11 cellular contexts compared by ENCODE assay signal in genomic region chr5:36607838-36608783, GRCh38. TPM values are rescaled to one million over a fixed set of nuclear protein-coding genes. Genes with fewer than 3 reads are reported as not detected.
DNase-seq lines count a peak whose midpoint lies in the region; ATAC-seq and TF ChIP-seq lines count a peak whose summit lies in the region.
"Had no signal": no experiment of that assay in that cellular context is flagged by ENCODE, and none has a peak within 500 bp of the region (broad histone marks: within the 10 kb centered on the region; RNA-seq: fewer than 3 reads in every experiment).

No MANE protein-coding gene starts in this region.

- no peak for DNase-seq in HCT116 (ENCODE audit: low read depth, low spot score)
- DNase-seq in adrenal gland: peak in 5 of 7 donors; percentile 26 to 58 (median 42)
- no peak for DNase-seq in right cardiac atrium
- no peak for DNase-seq in Calu3
- no peak for DNase-seq in SIG-M5 treated with dmso at 0.1 percent for 504 hours (lab: John Stamatoyannopoulos, UW; ENCODE audit: unreplicated experiment)
- no peak for DNase-seq in islet precursor cell
- no peak for DNase-seq in germinal center (ENCODE audit: low spot score)
- DNase-seq: activated T-cell treated with anti-CD3 and anti-CD28 coated beads for 4 hours, pancreas had no signal

- no peak overlapping the region for H2AFZ ChIP-seq in HCT116 (ENCODE audit: low read depth, low read length, poor library complexity, severe bottlenecking)

- no peak overlapping the region for H3K4me3 Mint-ChIP-seq in Calu3 (ENCODE audit: low read depth, unreplicated experiment)
- H3K4me3 Mint-ChIP-seq: stimulated activated memory B cell treated with anti-CD40 and anti-IgM and Interleukin-4, amounts not matched to agents 10 μg/mL and 1 μg/mL and 100 μg/mL, for 72 hours had no signal

- H3K27me3 Mint-ChIP-seq in Calu3 (ENCODE audit: unreplicated experiment): peaks cover 13% of the 10 kb centered on the region

- TF ChIP-seq POLR2A in HCT116 (IDR thresholded peaks at IDR 0.05; ENCODE audit: borderline replicate concordance, extremely low read depth, insufficient read depth, insufficient read length): no peak
- no peak for TF ChIP-seq POLR2A in adrenal gland (IDR thresholded peaks at IDR 0.05)

- H3K9me3 Mint-ChIP-seq in Calu3 (ENCODE audit: low read depth, unreplicated experiment): no peaks in the 10 kb centered on the region

- H3K9me3 ChIP-seq in HCT116 (ENCODE audit: control insufficient read depth in 1 of 2, insufficient read depth in 1 of 2, low read depth in 1 of 2, low read length in 2 of 2) (no peaks in the 10 kb centered on the region), adrenal gland (replicated peaks in 1 of 3) (no peaks in the 10 kb centered on the region), right cardiac atrium (ENCODE audit: control insufficient read depth, low read length) (peaks cover under 1% of the 10 kb centered on the region)
- H3K9me3 ChIP-seq: pancreas had no signal

- CTCF ChIA-PET in HCT116 (lab: Charles Lee) (no interaction called here), Calu3 (lab: Charles Lee) (interaction anchor here (1.2 kb wide), 1 partner anchor 82 kb away, joined by 5 read pairs; no protein-coding TSS in a partner anchor)

- no peak for TF ChIP-seq CTCF in HCT116 (IDR thresholded peaks at IDR 0.05 in 2 of 3, conservative IDR thresholded peaks at IDR 0.05 in 1 of 3; ENCODE audit: borderline replicate concordance in 1 of 3, insufficient read depth in 1 of 3, low read depth in 2 of 3, low read length in 2 of 3)
- no peak for TF ChIP-seq CTCF in adrenal gland (IDR thresholded peaks at IDR 0.05)
- TF ChIP-seq CTCF in Calu3 (IDR thresholded peaks at IDR 0.05; ENCODE audit: unreplicated experiment): no peak

- POLR2A ChIA-PET in HCT116 (lab: Charles Lee): interaction anchor here (0.9 kb wide), 1 partner anchor 82 kb away, joined by 3 read pairs; no protein-coding TSS in a partner anchor

- TF ChIP-seq RAD21 in HCT116 (IDR thresholded peaks at IDR 0.05; ENCODE audit: low read depth): no peak

- ATAC-seq in HCT116 (no peak), right cardiac atrium (no peak)
- ATAC-seq: stimulated activated memory B cell treated with anti-CD40 and anti-IgM and Interleukin-4, amounts not matched to agents 10 μg/mL and 1 μg/mL and 100 μg/mL, for 72 hours had no signal

- BruUV-seq in HCT116 (replicated peaks; lab: Mats Ljungman, UMichigan) (no TSS peak), Calu3 (replicated peaks; lab: Mats Ljungman, UMichigan) (no TSS peak)

- H3K27ac Mint-ChIP-seq in Calu3 (ENCODE audit: unreplicated experiment): no peak overlapping the region
- H3K27ac Mint-ChIP-seq: stimulated activated memory B cell treated with anti-CD40 and anti-IgM and Interleukin-4, amounts not matched to agents 10 μg/mL and 1 μg/mL and 100 μg/mL, for 72 hours had no signal

- H3K36me3 ChIP-seq in HCT116 (ENCODE audit: control insufficient read depth in 1 of 2, insufficient read depth in 2 of 2, low read length in 2 of 2): no peaks in the 10 kb centered on the region
- H3K36me3 ChIP-seq in adrenal gland (replicated peaks in 1 of 2): no peaks in the 10 kb centered on the region
- H3K36me3 ChIP-seq: pancreas had no signal

- H3K9me2 ChIP-seq in HCT116 (ENCODE audit: insufficient read depth): no peaks in the 10 kb centered on the region

- peaks cover 11% of the 10 kb centered on the region for H3K36me3 Mint-ChIP-seq in Calu3 (ENCODE audit: insufficient read depth, unreplicated experiment)
- H3K36me3 Mint-ChIP-seq: stimulated activated memory B cell treated with anti-CD40 and anti-IgM and Interleukin-4, amounts not matched to agents 10 μg/mL and 1 μg/mL and 100 μg/mL, for 72 hours had no signal

- peaks cover 11% of the 10 kb centered on the region; the same call in 1 of the 2 replicates for H3K79me2 ChIP-seq in HCT116 (ENCODE audit: insufficient read depth, low read length)

- intact Hi-C loops in HCT116 (cut with micrococcal nuclease): loop anchor here (2.0 to 10.0 kb wide), 2 partner anchors 83 to 363 kb away; partner anchors contain the start of gene NADK2
- intact Hi-C loops in adrenal gland (cut with DNase I): no loop called here
- intact Hi-C loops in right cardiac atrium (cut with DNase I): loop anchor here in 2 of 4 donors (5.0 to 10.0 kb wide), 2 partner anchors 77 to 191 kb away; no protein-coding TSS in a partner anchor
- intact Hi-C loops in Calu3 (cut with micrococcal nuclease; ENCODE audit: unreplicated experiment): loop anchor here (5.0 kb wide), 2 partner anchors 49 to 196 kb away; no protein-coding TSS in a partner anchor

- H3K27me3 ChIP-seq in HCT116 (ENCODE audit: insufficient read depth, low read length) (peaks cover 3% of the 10 kb centered on the region; the same call in 1 of the 2 replicates), adrenal gland (no peaks in the 10 kb centered on the region), right cardiac atrium (ENCODE audit: control insufficient read depth, insufficient read depth) (no peaks in the 10 kb centered on the region)
- H3K27me3 ChIP-seq: pancreas had no signal

- no peaks in the 10 kb centered on the region for H4K20me1 ChIP-seq in HCT116 (ENCODE audit: insufficient read depth)

- 36 to 45% (median 40%) methylated on average over 10 of the region's 10 CpGs for WGBS in adrenal gland, 4 donors
- 70% methylated on average over 10 of the region's 10 CpGs for WGBS in right cardiac atrium

- H3K27ac ChIP-seq in HCT116 (ENCODE audit: low read depth, low read length) (no peak overlapping the region), adrenal gland (peak overlapping the region in 2 of 5 donors; percentile 14 to 15), right cardiac atrium (ENCODE audit: low read length) (no peak overlapping the region), skin epidermis (peak overlapping the region in 7 of 21 experiments; percentile 29 to 84 (median 71))

- H3K4me1 Mint-ChIP-seq in Calu3 (ENCODE audit: low read depth, unreplicated experiment): peaks cover 7% of the 10 kb centered on the region

- H3K9ac ChIP-seq in HCT116 (ENCODE audit: low read length): no peak overlapping the region

- peak overlapping the region; percentile 81 for H3K4me2 ChIP-seq in HCT116 (ENCODE audit: low read length)

- peaks cover 8 to 24% of the 10 kb centered on the region in 2 experiments; a peak in 3 of 4 replicates for H3K4me1 ChIP-seq in HCT116 (ENCODE audit: control insufficient read depth in 1 of 2, insufficient read depth in 2 of 2, low read length in 2 of 2)
- peaks cover 0 to 9% of the 10 kb centered on the region in 2 donors for H3K4me1 ChIP-seq in adrenal gland (replicated peaks in 1 of 2)
- H3K4me1 ChIP-seq in right cardiac atrium (ENCODE audit: control insufficient read depth, insufficient read depth, low read length): no peaks in the 10 kb centered on the region

- RAD21 ChIA-PET in HCT116 (lab: Charles Lee; ENCODE audit: low non-redundant PET in 1 of 2, low total read pairs in 2 of 2, uncharacterized antibody in 2 of 2, unreplicated experiment in 2 of 2): no interaction called here

- H3K4me3 ChIP-seq in HCT116 (replicated peaks in 1 of 2; ENCODE audit: low read depth in 1 of 2, low read length in 2 of 2): peak overlapping the region; percentile 69; a peak in 3 of 4 replicates
- peak overlapping the region in 1 of 4 donors; percentile 43 for H3K4me3 ChIP-seq in adrenal gland
- H3K4me3 ChIP-seq in right cardiac atrium (ENCODE audit: low read length): peak overlapping the region; percentile 63
- H3K4me3 ChIP-seq in skin epidermis: peak overlapping the region; percentile 7 to 55 (median 41)

TF ChIP-seq in HCT116, 20 proteins besides CTCF, POLR2A, EP300 and RAD21 (continues in another document):
- TF ChIP-seq TCF7L2 (IDR thresholded peaks at IDR 0.05; ENCODE audit: borderline replicate concordance, extremely low read depth, insufficient read depth, insufficient read length) (no peak), REST (IDR thresholded peaks at IDR 0.05; ENCODE audit: low read depth) (no peak), ELF1 (IDR thresholded peaks at IDR 0.05; ENCODE audit: borderline replicate concordance, low read depth) (no peak), EZH2 (IDR thresholded peaks at IDR 0.05) (no peak), FOSL1 (IDR thresholded peaks at IDR 0.05; ENCODE audit: low read depth) (no peak), SP1 (IDR thresholded peaks at IDR 0.05; ENCODE audit: low read depth) (no peak), EGR1 (IDR thresholded peaks at IDR 0.05; ENCODE audit: low read depth) (no peak), ATF3 (IDR thresholded peaks at IDR 0.05) (no peak), POLR2AphosphoS5 (IDR thresholded peaks at IDR 0.05; ENCODE audit: low read depth, low read length) (no peak)

RNA-seq across cellular contexts. Expression of gene SLC1A3, which starts 1.7 kb away (rescaled TPM):
- 12.9 TPM for total RNA-seq in HCT116 (2021; ENCODE audit: unreplicated experiment)
- 7.1 and 11.5 TPM in 2 replicates for polyA plus RNA-seq in HCT116 (2012)
- 10 to 100 TPM; 21.6 to 94.1 (median 53.4) TPM for total RNA-seq in adrenal gland
- polyA plus RNA-seq in adrenal gland: 10 to 100 TPM; 10.0 to 20.8 (median 16.7) TPM
- total RNA-seq in right cardiac atrium: 10 to 100 TPM; 31.1 to 44.5 (median 35.2) TPM
- polyA plus RNA-seq in right cardiac atrium: 21.7 TPM
- 6.0 and 7.9 TPM in 2 replicates for total RNA-seq in Calu3 (2022)

Comparison
In these comparisons a context has a peak if more than half of its experiments do, and no peak if none do; other contexts are left out.
1. DNase-seq: peak in adrenal gland (5 of 7); none in HCT116 (single experiment), right cardiac atrium (0 of 3), Calu3 (single experiment), SIG-M5 treated with dmso at 0.1 percent for 504 hours (single experiment), islet precursor cell (single experiment) and germinal center (single experiment).
2. intact Hi-C loops: an anchor here in HCT116 (2.0 to 10.0 kb wide) and Calu3 (5.0 kb wide); none called in adrenal gland.